In genomic region chr11:47979378-47980092, GRCh38 we compare ENCODE assay signal across 1 cellular context.
TF ChIP-seq lines count a peak whose summit lies in the region.

No MANE protein-coding gene starts in this region.

TF ChIP-seq in GM12878, 131 proteins besides CTCF, POLR2A, EP300 and RAD21 (continued from another document):
- TF ChIP-seq ZNF592 (IDR thresholded peaks at IDR 0.05), result no peak
- no peak for TF ChIP-seq CBX5 (IDR thresholded peaks at IDR 0.05; ENCODE audit: low read depth)
- no peak for TF ChIP-seq MAX (IDR thresholded peaks at IDR 0.05; ENCODE audit: low read depth, low read length)
- TF ChIP-seq E2F8 (IDR thresholded peaks at IDR 0.05; ENCODE audit: low read depth, partially characterized antibody), result no peak
- no peak for TF ChIP-seq SPI1 (IDR thresholded peaks at IDR 0.05; ENCODE audit: borderline replicate concordance, insufficient read depth, low read depth, low read length)
- no peak for TF ChIP-seq CUX1 (IDR thresholded peaks at IDR 0.05; ENCODE audit: insufficient replicate concordance, low read depth, low read length)
- no peak for TF ChIP-seq SUPT20H (IDR thresholded peaks at IDR 0.05; ENCODE audit: borderline replicate concordance, control insufficient read depth, low read depth, low read length)
- TF ChIP-seq KAT2A (conservative IDR thresholded peaks at IDR 0.05; ENCODE audit: control insufficient read depth, low read depth, low read length), result no peak
- no peak for TF ChIP-seq PAX8 (IDR thresholded peaks at IDR 0.05)
- TF ChIP-seq MYB (IDR thresholded peaks at IDR 0.05; ENCODE audit: borderline replicate concordance, low read depth, low read length), result no peak
- no peak for TF ChIP-seq EGR1 (IDR thresholded peaks at IDR 0.05; ENCODE audit: borderline replicate concordance in 1 of 2, low read depth in 2 of 2, low read length in 2 of 2)
- no peak for TF ChIP-seq MTA2 (IDR thresholded peaks at IDR 0.05; ENCODE audit: low read depth)
